ENCODE assay signal across 8 cellular contexts in the genomic region with DNA sequence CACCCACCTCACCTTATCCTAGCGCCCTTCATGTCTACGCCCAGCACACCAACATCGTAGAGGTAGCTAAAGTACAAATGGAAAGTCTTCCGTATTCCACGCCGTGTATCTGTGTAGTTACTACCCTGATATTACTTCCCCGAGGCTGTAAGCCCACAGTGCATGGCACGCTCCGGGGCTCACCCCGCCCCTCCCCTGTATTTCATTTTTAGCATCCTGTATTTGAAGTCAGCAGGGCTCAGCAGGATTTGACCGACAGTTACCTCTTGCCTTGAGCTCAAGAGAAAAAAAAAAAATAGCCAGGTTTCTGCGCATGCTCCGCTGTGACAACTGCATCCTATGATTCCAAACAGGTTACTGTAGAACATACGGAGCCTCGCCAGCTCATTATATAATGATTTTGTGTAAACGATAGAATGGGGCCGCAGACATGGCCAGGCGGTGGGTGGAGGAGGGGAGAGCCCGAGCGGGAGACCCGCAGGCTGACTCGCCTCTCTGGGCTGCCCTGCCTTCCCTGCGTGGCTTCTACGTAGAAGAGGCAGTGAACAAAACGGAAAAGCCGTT. TPM values are rescaled to one million over a fixed set of nuclear protein-coding genes. Genes with fewer than 3 reads are reported as not detected.
DNase-seq lines count a peak whose midpoint lies in the region; ATAC-seq and TF ChIP-seq lines count a peak whose summit lies in the region.

No MANE protein-coding gene starts in this region.

- H3K4me1 Mint-ChIP-seq in naive thymus-derived CD8-positive, alpha-beta T cell, result peaks cover 19 to 54% (median 39%) of the 10 kb centered on the region in 4 donors

- TF ChIP-seq CTCF in tibial nerve (IDR thresholded peaks at IDR 0.05), result no peak

- TF ChIP-seq POLR2A in tibial nerve (IDR thresholded peaks at IDR 0.05), result peak in 1 of 2 donors; percentile 22

- H3K9me3 Mint-ChIP-seq in naive thymus-derived CD8-positive, alpha-beta T cell, result peaks cover 0 to 6% (median 2%) of the 10 kb centered on the region in 9 donors

- H3K27me3 ChIP-seq in NT2/D1 (ENCODE audit: insufficient read depth, insufficient read length) (peaks cover 87% of the 10 kb centered on the region), tibial nerve (peaks cover 0 to 28% of the 10 kb centered on the region in 2 donors)

- DNase-seq in EH (ENCODE audit: low read depth), result peak; percentile 51
- DNase-seq in NT2/D1 (ENCODE audit: low read depth, low spot score), result peak; percentile 75
- DNase-seq in activated gamma-delta T cell (lab: John Stamatoyannopoulos, UW), result peak; percentile 43
- peak; percentile 28 for DNase-seq in fibroblast of the conjunctiva (ENCODE audit: low read depth)
- peak; percentile 60 to 93 (median 88) for DNase-seq in naive thymus-derived CD8-positive, alpha-beta T cell
- DNase-seq in tibial nerve (ENCODE audit: low spot score in 2 of 2), result peak in 1 of 2 donors; percentile 59

- H3K36me3 ChIP-seq in NT2/D1 (ENCODE audit: insufficient read depth, insufficient read length, low read length), result no peaks in the 10 kb centered on the region
- no peaks in the 10 kb centered on the region for H3K36me3 ChIP-seq in tibial nerve

- H3K4me3 Mint-ChIP-seq in naive thymus-derived CD8-positive, alpha-beta T cell, result peak overlapping the region; percentile 85 to 99 (median 95)

- peak in 1 of 2 donors; percentile 67 for TF ChIP-seq EP300 in tibial nerve (IDR thresholded peaks at IDR 0.05)

- peaks cover 17% of the 10 kb centered on the region for H3K4me1 ChIP-seq in NT2/D1 (ENCODE audit: insufficient read depth, insufficient read length)
- H3K4me1 ChIP-seq in tibial nerve, result peaks cover 0 to 43% (median 11%) of the 10 kb centered on the region in 4 donors

- 11% methylated on average over 26 of the region's 26 CpGs for WGBS in tibial nerve, 2 donors

- H3K9ac ChIP-seq in NT2/D1 (ENCODE audit: insufficient read length, low read depth), result no peak overlapping the region

- H3K27ac Mint-ChIP-seq in naive thymus-derived CD8-positive, alpha-beta T cell, result peak overlapping the region; percentile 91 to 97 (median 94)

- H3K27me3 Mint-ChIP-seq in naive thymus-derived CD8-positive, alpha-beta T cell, result no peaks in the 10 kb centered on the region

- ATAC-seq in HG03354 (IDR thresholded peaks at IDR 0.05; ENCODE audit: poor library complexity, severe bottlenecking, unreplicated experiment) (peak; percentile 76), GM19452 (IDR thresholded peaks at IDR 0.05; ENCODE audit: unreplicated experiment) (no peak)
- peak; percentile 84 to 91 for ATAC-seq in naive thymus-derived CD8-positive, alpha-beta T cell

- H3K36me3 Mint-ChIP-seq in naive thymus-derived CD8-positive, alpha-beta T cell, result peaks cover 0 to 13% (median 7%) of the 10 kb centered on the region in 3 donors

- H3K4me3 ChIP-seq in NT2/D1 (ENCODE audit: insufficient read length, low read depth) (peak overlapping the region; percentile 36), tibial nerve (peak overlapping the region; percentile 36 to 73 (median 62))

- H3K9me3 ChIP-seq in NT2/D1 (ENCODE audit: insufficient read depth, low read length), result peaks cover 20% of the 10 kb centered on the region; the same call in 1 of the 2 replicates
- no peaks in the 10 kb centered on the region for H3K9me3 ChIP-seq in tibial nerve

- POLR2A ChIA-PET in naive thymus-derived CD8-positive, alpha-beta T cell (lab: Charles Lee), result interaction anchor here (0.6 to 3.4 kb wide), 13 partner anchors 8 to 75 kb away, joined by 3 to 45 read pairs (median 5); no protein-coding TSS in a partner anchor

- H3K27ac ChIP-seq in tibial nerve, result peak overlapping the region; percentile 18 to 87 (median 68)

RNA-seq across cellular contexts. Expression of a gene that starts 1.3 kb away (rescaled TPM):
- 1 to 10 TPM in 1 of 2 experiments, under 1 TPM in 1; 0.93 to 1.4 TPM for total RNA-seq in naive thymus-derived CD8-positive, alpha-beta T cell
- 10 to 100 TPM; 11.2 to 17.5 (median 11.9) TPM for polyA plus RNA-seq in naive thymus-derived CD8-positive, alpha-beta T cell
- 10 to 100 TPM; 10.5 to 32.8 (median 18.6) TPM for total RNA-seq in tibial nerve

Comparison
In these comparisons a context has a peak if more than half of its experiments do, and no peak if none do; other contexts are left out.
1. RNA of a gene that starts 1.3 kb away (total RNA-seq): 10.5 to 32.8 TPM in tibial nerve; 0.93 to 1.4 TPM in naive thymus-derived CD8-positive, alpha-beta T cell; every median in the first group is over 4 times any median in the second.